In genomic region chr10:62084434-62084833, GRCh38 we compare ENCODE assay signal across 9 cellular contexts.
DNase-seq lines count a peak whose midpoint lies in the region; ATAC-seq, FAIRE-seq and TF ChIP-seq lines count a peak whose summit lies in the region.
"Had no signal": no experiment of that assay in that cellular context is flagged by ENCODE, and none has a peak within 500 bp of the region (broad histone marks: within the 10 kb centered on the region; RNA-seq: fewer than 3 reads in every experiment).

No MANE protein-coding gene starts in this region.

- no peaks in the 10 kb centered on the region for H4K20me1 ChIP-seq in endothelial cell of umbilical vein (replicated peaks; ENCODE audit: control insufficient read depth, extremely low read depth, insufficient read depth, low read length)

- peak overlapping the region; percentile 97 for H3K27ac ChIP-seq in ACC112 (ENCODE audit: low read depth, low read length)
- peak overlapping the region; percentile 95 for H3K27ac ChIP-seq in KOPT-K1 (ENCODE audit: low read depth, low read length, poor library complexity, severe bottlenecking)
- peak overlapping the region; percentile 100 for H3K27ac ChIP-seq in endothelial cell of umbilical vein (ENCODE audit: insufficient read depth, low read depth, low read length)

- FAIRE-seq in endothelial cell of umbilical vein (lab: Jason Lieb, UNC), result no peak

- H3K4me3 Mint-ChIP-seq in osteocyte (ENCODE audit: unreplicated experiment), result no peak overlapping the region
- H3K4me3 Mint-ChIP-seq: endodermal cell had no signal

- H3K4me1 Mint-ChIP-seq in osteocyte (ENCODE audit: unreplicated experiment), result peaks cover 69% of the 10 kb centered on the region

- peak overlapping the region; percentile 96 for H3K27ac Mint-ChIP-seq in osteocyte (ENCODE audit: unreplicated experiment)
- H3K27ac Mint-ChIP-seq: endodermal cell had no signal

- H3K27me3 ChIP-seq in ACC112 (ENCODE audit: insufficient read depth, low read length) (no peaks in the 10 kb centered on the region), endothelial cell of umbilical vein (ENCODE audit: control insufficient read depth in 2 of 2, insufficient read depth in 2 of 2, low read length in 2 of 2) (no peaks in the 10 kb centered on the region)

- peaks cover 29% of the 10 kb centered on the region for H3K79me2 ChIP-seq in ACC112 (ENCODE audit: control insufficient read depth, insufficient read depth, low read length, unreplicated experiment)
- H3K79me2 ChIP-seq in endothelial cell of umbilical vein (ENCODE audit: control insufficient read depth, insufficient read depth, low read length), result no peaks in the 10 kb centered on the region

- no peaks in the 10 kb centered on the region for H3K9me3 Mint-ChIP-seq in osteocyte (ENCODE audit: unreplicated experiment)
- H3K9me3 Mint-ChIP-seq: endodermal cell had no signal

- DNase-seq in endothelial cell of umbilical vein (ENCODE audit: low read depth, low spot score) (no peak), osteocyte (ENCODE audit: extremely low spot score, unreplicated experiment) (no peak), NCI-H526 (lab: John Stamatoyannopoulos, UW) (no peak), NCI-H524 (lab: John Stamatoyannopoulos, UW) (no peak), NCI-H2227 (lab: John Stamatoyannopoulos, UW; ENCODE audit: unreplicated experiment) (no peak)
- DNase-seq: endodermal cell had no signal

- H3K4me3 ChIP-seq in ACC112 (ENCODE audit: low read depth, low read length) (peak overlapping the region; percentile 40), endothelial cell of umbilical vein (replicated peaks in 1 of 3; ENCODE audit: insufficient read depth in 1 of 3, low read depth in 1 of 3, low read length in 3 of 3) (no peak overlapping the region)

- H3K9me3 ChIP-seq in KOPT-K1 (ENCODE audit: insufficient read depth, low read length, poor library complexity, severe bottlenecking) (no peaks in the 10 kb centered on the region), endothelial cell of umbilical vein (replicated peaks; ENCODE audit: control insufficient read depth, insufficient read depth, low read length) (no peaks in the 10 kb centered on the region)

- H3K4me1 ChIP-seq in ACC112 (ENCODE audit: control insufficient read depth, insufficient read depth, low read length, unreplicated experiment), result peaks cover 64% of the 10 kb centered on the region
- peaks cover 37% of the 10 kb centered on the region for H3K4me1 ChIP-seq in endothelial cell of umbilical vein (ENCODE audit: control insufficient read depth, extremely low read depth, insufficient read depth, low read length)

- no peak overlapping the region for H2AFZ ChIP-seq in ACC112 (ENCODE audit: low read length, unreplicated experiment)
- no peak overlapping the region for H2AFZ ChIP-seq in endothelial cell of umbilical vein (ENCODE audit: low read depth, low read length)

- POLR2A ChIA-PET in endothelial cell of umbilical vein (lab: Charles Lee), result interaction anchor here (1.0 kb wide), 1 partner anchor 11 kb away, joined by 3 read pairs; no protein-coding TSS in a partner anchor

- no peak for ATAC-seq in HG03378 (IDR thresholded peaks at IDR 0.05; ENCODE audit: unreplicated experiment)

- no peaks in the 10 kb centered on the region for H3K27me3 Mint-ChIP-seq in osteocyte (ENCODE audit: unreplicated experiment)

- TF ChIP-seq CTCF in endothelial cell of umbilical vein (IDR thresholded peaks at IDR 0.05; ENCODE audit: extremely low read depth in 1 of 2, insufficient read depth in 1 of 2, low read depth in 1 of 2, low read length in 2 of 2) (no peak), osteocyte (IDR thresholded peaks at IDR 0.05) (no peak)

- H3K36me3 Mint-ChIP-seq in osteocyte (ENCODE audit: unreplicated experiment), result peaks cover 43% of the 10 kb centered on the region

- TF ChIP-seq POLR2A in endothelial cell of umbilical vein (IDR thresholded peaks at IDR 0.05; ENCODE audit: low read depth, low read length), result no peak

- intact Hi-C loops in endothelial cell of umbilical vein (cut with micrococcal nuclease), result no loop called here

- peak overlapping the region; percentile 86 for H3K4me2 ChIP-seq in endothelial cell of umbilical vein (ENCODE audit: insufficient read depth, low read length)

- dilution Hi-C loops in endothelial cell of umbilical vein (cut with MboI; ENCODE audit: extremely low pct_ligation_motif_present, low sequenced_read_pairs), result no loop called here

- H3K36me3 ChIP-seq in ACC112 (ENCODE audit: insufficient read depth, low read length) (peaks cover 20% of the 10 kb centered on the region), KOPT-K1 (ENCODE audit: insufficient read depth, low read length) (peaks cover 48% of the 10 kb centered on the region), endothelial cell of umbilical vein (ENCODE audit: control insufficient read depth in 2 of 2, extremely low read depth in 1 of 2, insufficient read depth in 2 of 2, low read length in 2 of 2) (peaks cover 0 to 2% of the 10 kb centered on the region in 2 experiments)

- H3K9ac ChIP-seq in endothelial cell of umbilical vein (replicated peaks; ENCODE audit: extremely low read depth, insufficient read depth, low read length), result peak overlapping the region; percentile 93

- BruUV-seq in endothelial cell of umbilical vein (replicated peaks; lab: Mats Ljungman, UMichigan), result no TSS peak

- no peaks in the 10 kb centered on the region for H3K9me1 ChIP-seq in endothelial cell of umbilical vein (replicated peaks; ENCODE audit: control insufficient read depth, extremely low read depth, insufficient read depth, low read length)

- CTCF ChIA-PET in endothelial cell of umbilical vein (lab: Charles Lee), result interaction anchor here (1.8 kb wide), 1 partner anchor 10 kb away, joined by 4 read pairs; no protein-coding TSS in a partner anchor

TF ChIP-seq in endothelial cell of umbilical vein, 7 proteins besides CTCF, POLR2A, EP300 and RAD21:
- TF ChIP-seq FOS (IDR thresholded peaks at IDR 0.05; ENCODE audit: borderline replicate concordance, insufficient read depth, low read length), result no peak
- no peak for TF ChIP-seq JUN (IDR thresholded peaks at IDR 0.05; ENCODE audit: borderline replicate concordance, insufficient read depth, insufficient read length, low read depth)
- no peak for TF ChIP-seq POLR2AphosphoS5 (IDR thresholded peaks at IDR 0.05; ENCODE audit: insufficient read depth, low read depth, low read length)
- TF ChIP-seq GATA2 (IDR thresholded peaks at IDR 0.05; ENCODE audit: insufficient read depth, insufficient read length, low read depth, low read length), result no peak
- TF ChIP-seq MAX (IDR thresholded peaks at IDR 0.05; ENCODE audit: insufficient read depth, insufficient read length), result no peak
- TF ChIP-seq EZH2 (IDR thresholded peaks at IDR 0.05; ENCODE audit: borderline replicate concordance, low read depth, low read length, severe bottlenecking), result no peak
- TF ChIP-seq MYC (IDR thresholded peaks at IDR 0.05; ENCODE audit: low read depth, low read length), result no peak
